In the genomic region with DNA sequence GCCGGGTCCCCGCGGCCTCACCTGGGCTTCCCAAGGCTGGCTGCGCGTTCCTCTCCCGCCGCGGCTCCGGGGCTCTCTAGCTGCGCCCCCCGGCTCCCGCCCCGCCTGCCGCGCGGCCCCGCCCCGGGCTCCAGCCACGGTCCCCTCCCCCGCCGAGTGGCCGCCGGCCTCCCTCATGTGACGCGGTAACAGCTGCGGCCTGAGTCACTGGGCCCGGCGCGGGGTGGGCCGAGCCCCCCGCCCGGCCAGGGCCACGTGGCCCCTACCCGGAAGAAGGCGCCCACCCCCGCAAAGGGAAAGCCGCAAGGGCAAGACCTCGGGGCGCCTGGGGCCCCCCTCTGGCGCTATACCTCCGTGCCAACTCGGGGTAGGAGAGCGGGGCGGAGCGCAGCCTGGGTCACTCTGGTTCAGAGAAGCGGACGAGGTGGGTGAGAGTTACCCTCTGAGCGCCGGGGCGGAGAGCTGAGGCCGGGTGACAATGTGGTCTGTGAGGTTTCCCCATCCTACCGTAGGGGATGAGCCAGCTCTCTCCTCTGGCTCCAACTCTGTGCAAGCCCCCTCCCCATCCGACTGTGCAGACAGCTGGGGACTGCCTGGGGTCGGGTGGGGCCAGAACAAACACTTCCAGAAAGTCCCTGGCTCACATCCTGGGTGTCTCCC, we compare ENCODE assay signal across 1 cellular context.
TF ChIP-seq lines count a peak whose summit lies in the region.

A gene with protein sequence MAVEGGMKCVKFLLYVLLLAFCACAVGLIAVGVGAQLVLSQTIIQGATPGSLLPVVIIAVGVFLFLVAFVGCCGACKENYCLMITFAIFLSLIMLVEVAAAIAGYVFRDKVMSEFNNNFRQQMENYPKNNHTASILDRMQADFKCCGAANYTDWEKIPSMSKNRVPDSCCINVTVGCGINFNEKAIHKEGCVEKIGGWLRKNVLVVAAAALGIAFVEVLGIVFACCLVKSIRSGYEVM (minus strand): TSS at position 78 of the 660 bp plus-strand sequence. CDS start 668 bp downstream, outside the sequence.

TF ChIP-seq in HepG2, 621 proteins besides CTCF, POLR2A, EP300 and RAD21 (continued from another document and continues in another):
- TF ChIP-seq ZNF143 (CRISPR knock-in tag; IDR thresholded peaks at IDR 0.05) (no peak; the same call in 1 of the 2 replicates), SKI (IDR thresholded peaks at IDR 0.05; ENCODE audit: partially characterized antibody) (peak; percentile 21), SNAI1 (CRISPR knock-in tag; IDR thresholded peaks at IDR 0.05; ENCODE audit: borderline replicate concordance) (no peak), CHCHD3 (CRISPR knock-in tag; IDR thresholded peaks at IDR 0.05) (no peak), ZNF33B (CRISPR knock-in tag; IDR thresholded peaks at IDR 0.05) (no peak), SRSF4 (IDR thresholded peaks at IDR 0.05; ENCODE audit: low read depth, low read length, poor library complexity, severe bottlenecking) (no peak), ZNF432 (CRISPR knock-in tag; IDR thresholded peaks at IDR 0.05; ENCODE audit: borderline replicate concordance) (no peak), ZNF737 (CRISPR knock-in tag; IDR thresholded peaks at IDR 0.05; ENCODE audit: borderline replicate concordance) (no peak), GFI1 (CRISPR knock-in tag; IDR thresholded peaks at IDR 0.05; ENCODE audit: borderline replicate concordance) (peak; percentile 73; the same call in 1 of the 2 replicates), ZNF431 (CRISPR knock-in tag; IDR thresholded peaks at IDR 0.05; ENCODE audit: borderline replicate concordance, low read depth) (no peak), KLF6 (CRISPR knock-in tag; IDR thresholded peaks at IDR 0.05) (no peak), ZBTB3 (CRISPR knock-in tag; IDR thresholded peaks at IDR 0.05; ENCODE audit: borderline replicate concordance, low read depth) (no peak), ZNF841 (CRISPR knock-in tag; IDR thresholded peaks at IDR 0.05; ENCODE audit: borderline replicate concordance) (no peak), RORA (CRISPR knock-in tag; IDR thresholded peaks at IDR 0.05) (no peak), ZNF496 (CRISPR knock-in tag; IDR thresholded peaks at IDR 0.05; ENCODE audit: insufficient replicate concordance) (no peak), ZSCAN12 (CRISPR knock-in tag; IDR thresholded peaks at IDR 0.05) (no peak), MED1 (CRISPR knock-in tag; IDR thresholded peaks at IDR 0.05) (peak; percentile 53), PITX1 (CRISPR knock-in tag; IDR thresholded peaks at IDR 0.05) (no peak), TEAD3 (CRISPR knock-in tag; optimal IDR thresholded peaks at IDR 0.05; ENCODE audit: borderline replicate concordance) (no peak), ZNF883 (CRISPR knock-in tag; IDR thresholded peaks at IDR 0.05; ENCODE audit: not compliant biosample characterization) (no peak), FLYWCH1 (CRISPR knock-in tag; IDR thresholded peaks at IDR 0.05) (no peak), ZNF20 (CRISPR knock-in tag; IDR thresholded peaks at IDR 0.05) (no peak), ZNF552 (CRISPR knock-in tag; IDR thresholded peaks at IDR 0.05; ENCODE audit: borderline replicate concordance) (no peak), NAIF1 (CRISPR knock-in tag; IDR thresholded peaks at IDR 0.05; ENCODE audit: borderline replicate concordance) (0 out of 2 replicates have a peak, but pooled peaks have one; percentile 38), ZNF749 (CRISPR knock-in tag; IDR thresholded peaks at IDR 0.05; ENCODE audit: borderline replicate concordance) (no peak; the same call in 1 of the 2 replicates), PAF1 (CRISPR knock-in tag; IDR thresholded peaks at IDR 0.05) (no peak), SIX4 (CRISPR knock-in tag; IDR thresholded peaks at IDR 0.05) (no peak), REXO4 (CRISPR knock-in tag; IDR thresholded peaks at IDR 0.05; ENCODE audit: borderline replicate concordance) (no peak), ZNF354B (CRISPR knock-in tag; IDR thresholded peaks at IDR 0.05) (no peak), ZNF333 (CRISPR knock-in tag; IDR thresholded peaks at IDR 0.05; ENCODE audit: borderline replicate concordance) (no peak), ZNF557 (CRISPR knock-in tag; IDR thresholded peaks at IDR 0.05) (no peak), SATB2 (CRISPR knock-in tag; IDR thresholded peaks at IDR 0.05) (no peak), GPN1 (CRISPR knock-in tag; IDR thresholded peaks at IDR 0.05; ENCODE audit: borderline replicate concordance) (no peak), HOXA7 (CRISPR knock-in tag; IDR thresholded peaks at IDR 0.05) (no peak), MLLT10 (CRISPR knock-in tag; IDR thresholded peaks at IDR 0.05) (no peak), ZNF572 (CRISPR knock-in tag; IDR thresholded peaks at IDR 0.05) (no peak)
- TF ChIP-seq, protein P1, sequence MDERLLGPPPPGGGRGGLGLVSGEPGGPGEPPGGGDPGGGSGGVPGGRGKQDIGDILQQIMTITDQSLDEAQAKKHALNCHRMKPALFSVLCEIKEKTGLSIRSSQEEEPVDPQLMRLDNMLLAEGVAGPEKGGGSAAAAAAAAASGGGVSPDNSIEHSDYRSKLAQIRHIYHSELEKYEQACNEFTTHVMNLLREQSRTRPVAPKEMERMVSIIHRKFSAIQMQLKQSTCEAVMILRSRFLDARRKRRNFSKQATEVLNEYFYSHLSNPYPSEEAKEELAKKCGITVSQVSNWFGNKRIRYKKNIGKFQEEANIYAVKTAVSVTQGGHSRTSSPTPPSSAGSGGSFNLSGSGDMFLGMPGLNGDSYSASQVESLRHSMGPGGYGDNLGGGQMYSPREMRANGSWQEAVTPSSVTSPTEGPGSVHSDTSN (CRISPR knock-in tag; IDR thresholded peaks at IDR 0.05), result no peak
- TF ChIP-seq, protein P2, sequence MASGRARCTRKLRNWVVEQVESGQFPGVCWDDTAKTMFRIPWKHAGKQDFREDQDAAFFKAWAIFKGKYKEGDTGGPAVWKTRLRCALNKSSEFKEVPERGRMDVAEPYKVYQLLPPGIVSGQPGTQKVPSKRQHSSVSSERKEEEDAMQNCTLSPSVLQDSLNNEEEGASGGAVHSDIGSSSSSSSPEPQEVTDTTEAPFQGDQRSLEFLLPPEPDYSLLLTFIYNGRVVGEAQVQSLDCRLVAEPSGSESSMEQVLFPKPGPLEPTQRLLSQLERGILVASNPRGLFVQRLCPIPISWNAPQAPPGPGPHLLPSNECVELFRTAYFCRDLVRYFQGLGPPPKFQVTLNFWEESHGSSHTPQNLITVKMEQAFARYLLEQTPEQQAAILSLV (CRISPR knock-in tag; IDR thresholded peaks at IDR 0.05; ENCODE audit: borderline replicate concordance), result peak; percentile 62; the same call in 1 of the 2 replicates
- TF ChIP-seq, protein P3, sequence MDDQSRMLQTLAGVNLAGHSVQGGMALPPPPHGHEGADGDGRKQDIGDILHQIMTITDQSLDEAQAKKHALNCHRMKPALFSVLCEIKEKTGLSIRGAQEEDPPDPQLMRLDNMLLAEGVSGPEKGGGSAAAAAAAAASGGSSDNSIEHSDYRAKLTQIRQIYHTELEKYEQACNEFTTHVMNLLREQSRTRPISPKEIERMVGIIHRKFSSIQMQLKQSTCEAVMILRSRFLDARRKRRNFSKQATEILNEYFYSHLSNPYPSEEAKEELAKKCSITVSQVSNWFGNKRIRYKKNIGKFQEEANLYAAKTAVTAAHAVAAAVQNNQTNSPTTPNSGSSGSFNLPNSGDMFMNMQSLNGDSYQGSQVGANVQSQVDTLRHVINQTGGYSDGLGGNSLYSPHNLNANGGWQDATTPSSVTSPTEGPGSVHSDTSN (CRISPR knock-in tag; IDR thresholded peaks at IDR 0.05; ENCODE audit: borderline replicate concordance), result no peak
- TF ChIP-seq, protein P4, sequence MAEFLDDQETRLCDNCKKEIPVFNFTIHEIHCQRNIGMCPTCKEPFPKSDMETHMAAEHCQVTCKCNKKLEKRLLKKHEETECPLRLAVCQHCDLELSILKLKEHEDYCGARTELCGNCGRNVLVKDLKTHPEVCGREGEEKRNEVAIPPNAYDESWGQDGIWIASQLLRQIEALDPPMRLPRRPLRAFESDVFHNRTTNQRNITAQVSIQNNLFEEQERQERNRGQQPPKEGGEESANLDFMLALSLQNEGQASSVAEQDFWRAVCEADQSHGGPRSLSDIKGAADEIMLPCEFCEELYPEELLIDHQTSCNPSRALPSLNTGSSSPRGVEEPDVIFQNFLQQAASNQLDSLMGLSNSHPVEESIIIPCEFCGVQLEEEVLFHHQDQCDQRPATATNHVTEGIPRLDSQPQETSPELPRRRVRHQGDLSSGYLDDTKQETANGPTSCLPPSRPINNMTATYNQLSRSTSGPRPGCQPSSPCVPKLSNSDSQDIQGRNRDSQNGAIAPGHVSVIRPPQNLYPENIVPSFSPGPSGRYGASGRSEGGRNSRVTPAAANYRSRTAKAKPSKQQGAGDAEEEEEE (CRISPR knock-in tag; IDR thresholded peaks at IDR 0.05; ENCODE audit: borderline replicate concordance), result peak; percentile 47; the same call in 1 of the 2 replicates
- TF ChIP-seq, protein P5, sequence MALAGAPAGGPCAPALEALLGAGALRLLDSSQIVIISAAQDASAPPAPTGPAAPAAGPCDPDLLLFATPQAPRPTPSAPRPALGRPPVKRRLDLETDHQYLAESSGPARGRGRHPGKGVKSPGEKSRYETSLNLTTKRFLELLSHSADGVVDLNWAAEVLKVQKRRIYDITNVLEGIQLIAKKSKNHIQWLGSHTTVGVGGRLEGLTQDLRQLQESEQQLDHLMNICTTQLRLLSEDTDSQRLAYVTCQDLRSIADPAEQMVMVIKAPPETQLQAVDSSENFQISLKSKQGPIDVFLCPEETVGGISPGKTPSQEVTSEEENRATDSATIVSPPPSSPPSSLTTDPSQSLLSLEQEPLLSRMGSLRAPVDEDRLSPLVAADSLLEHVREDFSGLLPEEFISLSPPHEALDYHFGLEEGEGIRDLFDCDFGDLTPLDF (CRISPR knock-in tag; IDR thresholded peaks at IDR 0.05), result no peak
- TF ChIP-seq, protein P6, sequence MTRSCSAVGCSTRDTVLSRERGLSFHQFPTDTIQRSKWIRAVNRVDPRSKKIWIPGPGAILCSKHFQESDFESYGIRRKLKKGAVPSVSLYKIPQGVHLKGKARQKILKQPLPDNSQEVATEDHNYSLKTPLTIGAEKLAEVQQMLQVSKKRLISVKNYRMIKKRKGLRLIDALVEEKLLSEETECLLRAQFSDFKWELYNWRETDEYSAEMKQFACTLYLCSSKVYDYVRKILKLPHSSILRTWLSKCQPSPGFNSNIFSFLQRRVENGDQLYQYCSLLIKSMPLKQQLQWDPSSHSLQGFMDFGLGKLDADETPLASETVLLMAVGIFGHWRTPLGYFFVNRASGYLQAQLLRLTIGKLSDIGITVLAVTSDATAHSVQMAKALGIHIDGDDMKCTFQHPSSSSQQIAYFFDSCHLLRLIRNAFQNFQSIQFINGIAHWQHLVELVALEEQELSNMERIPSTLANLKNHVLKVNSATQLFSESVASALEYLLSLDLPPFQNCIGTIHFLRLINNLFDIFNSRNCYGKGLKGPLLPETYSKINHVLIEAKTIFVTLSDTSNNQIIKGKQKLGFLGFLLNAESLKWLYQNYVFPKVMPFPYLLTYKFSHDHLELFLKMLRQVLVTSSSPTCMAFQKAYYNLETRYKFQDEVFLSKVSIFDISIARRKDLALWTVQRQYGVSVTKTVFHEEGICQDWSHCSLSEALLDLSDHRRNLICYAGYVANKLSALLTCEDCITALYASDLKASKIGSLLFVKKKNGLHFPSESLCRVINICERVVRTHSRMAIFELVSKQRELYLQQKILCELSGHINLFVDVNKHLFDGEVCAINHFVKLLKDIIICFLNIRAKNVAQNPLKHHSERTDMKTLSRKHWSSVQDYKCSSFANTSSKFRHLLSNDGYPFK (CRISPR knock-in tag; IDR thresholded peaks at IDR 0.05; ENCODE audit: borderline replicate concordance), result no peak
- TF ChIP-seq, protein P7, sequence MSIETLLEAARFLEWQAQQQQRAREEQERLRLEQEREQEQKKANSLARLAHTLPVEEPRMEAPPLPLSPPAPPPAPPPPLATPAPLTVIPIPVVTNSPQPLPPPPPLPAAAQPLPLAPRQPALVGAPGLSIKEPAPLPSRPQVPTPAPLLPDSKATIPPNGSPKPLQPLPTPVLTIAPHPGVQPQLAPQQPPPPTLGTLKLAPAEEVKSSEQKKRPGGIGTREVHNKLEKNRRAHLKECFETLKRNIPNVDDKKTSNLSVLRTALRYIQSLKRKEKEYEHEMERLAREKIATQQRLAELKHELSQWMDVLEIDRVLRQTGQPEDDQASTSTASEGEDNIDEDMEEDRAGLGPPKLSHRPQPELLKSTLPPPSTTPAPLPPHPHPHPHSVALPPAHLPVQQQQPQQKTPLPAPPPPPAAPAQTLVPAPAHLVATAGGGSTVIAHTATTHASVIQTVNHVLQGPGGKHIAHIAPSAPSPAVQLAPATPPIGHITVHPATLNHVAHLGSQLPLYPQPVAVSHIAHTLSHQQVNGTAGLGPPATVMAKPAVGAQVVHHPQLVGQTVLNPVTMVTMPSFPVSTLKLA (IDR thresholded peaks at IDR 0.05), result peak; percentile 64
- TF ChIP-seq, protein P8, sequence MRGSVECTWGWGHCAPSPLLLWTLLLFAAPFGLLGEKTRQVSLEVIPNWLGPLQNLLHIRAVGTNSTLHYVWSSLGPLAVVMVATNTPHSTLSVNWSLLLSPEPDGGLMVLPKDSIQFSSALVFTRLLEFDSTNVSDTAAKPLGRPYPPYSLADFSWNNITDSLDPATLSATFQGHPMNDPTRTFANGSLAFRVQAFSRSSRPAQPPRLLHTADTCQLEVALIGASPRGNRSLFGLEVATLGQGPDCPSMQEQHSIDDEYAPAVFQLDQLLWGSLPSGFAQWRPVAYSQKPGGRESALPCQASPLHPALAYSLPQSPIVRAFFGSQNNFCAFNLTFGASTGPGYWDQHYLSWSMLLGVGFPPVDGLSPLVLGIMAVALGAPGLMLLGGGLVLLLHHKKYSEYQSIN (CRISPR knock-in tag; IDR thresholded peaks at IDR 0.05; ENCODE audit: borderline replicate concordance), result no peak
- TF ChIP-seq, protein P9, sequence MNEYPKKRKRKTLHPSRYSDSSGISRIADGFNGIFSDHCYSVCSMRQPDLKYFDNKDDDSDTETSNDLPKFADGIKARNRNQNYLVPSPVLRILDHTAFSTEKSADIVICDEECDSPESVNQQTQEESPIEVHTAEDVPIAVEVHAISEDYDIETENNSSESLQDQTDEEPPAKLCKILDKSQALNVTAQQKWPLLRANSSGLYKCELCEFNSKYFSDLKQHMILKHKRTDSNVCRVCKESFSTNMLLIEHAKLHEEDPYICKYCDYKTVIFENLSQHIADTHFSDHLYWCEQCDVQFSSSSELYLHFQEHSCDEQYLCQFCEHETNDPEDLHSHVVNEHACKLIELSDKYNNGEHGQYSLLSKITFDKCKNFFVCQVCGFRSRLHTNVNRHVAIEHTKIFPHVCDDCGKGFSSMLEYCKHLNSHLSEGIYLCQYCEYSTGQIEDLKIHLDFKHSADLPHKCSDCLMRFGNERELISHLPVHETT (CRISPR knock-in tag; conservative IDR thresholded peaks at IDR 0.05), result no peak
- TF ChIP-seq, protein P10, sequence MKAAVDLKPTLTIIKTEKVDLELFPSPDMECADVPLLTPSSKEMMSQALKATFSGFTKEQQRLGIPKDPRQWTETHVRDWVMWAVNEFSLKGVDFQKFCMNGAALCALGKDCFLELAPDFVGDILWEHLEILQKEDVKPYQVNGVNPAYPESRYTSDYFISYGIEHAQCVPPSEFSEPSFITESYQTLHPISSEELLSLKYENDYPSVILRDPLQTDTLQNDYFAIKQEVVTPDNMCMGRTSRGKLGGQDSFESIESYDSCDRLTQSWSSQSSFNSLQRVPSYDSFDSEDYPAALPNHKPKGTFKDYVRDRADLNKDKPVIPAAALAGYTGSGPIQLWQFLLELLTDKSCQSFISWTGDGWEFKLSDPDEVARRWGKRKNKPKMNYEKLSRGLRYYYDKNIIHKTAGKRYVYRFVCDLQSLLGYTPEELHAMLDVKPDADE (CRISPR knock-in tag; IDR thresholded peaks at IDR 0.05), result no peak
- TF ChIP-seq, protein P11, sequence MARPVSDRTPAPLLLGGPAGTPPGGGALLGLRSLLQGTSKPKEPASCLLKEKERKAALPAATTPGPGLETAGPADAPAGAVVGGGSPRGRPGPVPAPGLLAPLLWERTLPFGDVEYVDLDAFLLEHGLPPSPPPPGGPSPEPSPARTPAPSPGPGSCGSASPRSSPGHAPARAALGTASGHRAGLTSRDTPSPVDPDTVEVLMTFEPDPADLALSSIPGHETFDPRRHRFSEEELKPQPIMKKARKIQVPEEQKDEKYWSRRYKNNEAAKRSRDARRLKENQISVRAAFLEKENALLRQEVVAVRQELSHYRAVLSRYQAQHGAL (CRISPR knock-in tag; IDR thresholded peaks at IDR 0.05; ENCODE audit: not compliant biosample characterization), result no peak
